In the genomic region with DNA sequence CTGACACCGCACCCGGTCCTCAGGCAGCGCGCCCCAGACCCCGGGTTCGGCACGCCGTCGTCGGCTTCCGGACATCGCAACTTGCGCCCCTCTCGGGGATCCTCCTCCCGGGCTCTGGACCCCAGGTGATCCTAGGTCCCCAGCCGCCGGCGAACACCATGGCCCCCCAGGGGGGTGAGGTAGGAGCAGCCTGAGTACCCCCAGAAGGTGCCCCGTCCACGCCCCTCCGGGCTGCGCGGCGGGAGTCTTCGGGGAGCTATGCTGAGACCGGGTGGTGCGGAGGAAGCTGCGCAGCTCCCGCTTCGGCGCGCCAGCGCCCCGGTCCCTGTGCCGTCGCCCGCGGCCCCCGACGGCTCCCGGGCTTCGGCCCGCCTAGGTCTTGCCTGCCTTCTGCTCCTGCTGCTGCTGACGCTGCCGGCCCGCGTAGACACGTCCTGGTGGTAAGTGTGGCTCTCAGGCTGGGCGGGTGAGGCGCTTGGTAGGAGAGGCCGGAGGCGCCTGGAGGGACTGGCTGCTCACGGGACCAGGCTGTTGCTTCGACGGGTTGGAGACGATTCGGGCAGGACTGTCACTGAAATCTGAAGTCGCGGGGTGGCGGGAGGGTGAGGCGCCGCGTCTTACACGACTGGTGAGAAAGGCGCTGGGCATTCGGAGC, we compare ENCODE assay signal across 8 cellular contexts. TPM values are rescaled to one million over a fixed set of nuclear protein-coding genes. Genes with fewer than 3 reads are reported as not detected.
DNase-seq lines count a peak whose midpoint lies in the region; ATAC-seq and TF ChIP-seq lines count a peak whose summit lies in the region.

No MANE protein-coding gene starts in this region.

- TF ChIP-seq CTCF in foreskin fibroblast (IDR thresholded peaks at IDR 0.05; ENCODE audit: low read depth, low read length) (no peak), progenitor cell of endocrine pancreas (IDR thresholded peaks at IDR 0.05; ENCODE audit: unreplicated experiment) (no peak)

- H2AFZ ChIP-seq in Karpas-422 (ENCODE audit: low read length) = no peak overlapping the region

- no peaks in the 10 kb centered on the region for H3K9me3 ChIP-seq in Karpas-422 (ENCODE audit: low read length)

- H3K4me3 ChIP-seq in foreskin fibroblast (ENCODE audit: low read depth in 1 of 2, low read length in 2 of 2) (peak overlapping the region; percentile 47 to 64), Karpas-422 (ENCODE audit: low read length) (no peak overlapping the region)

- no peaks in the 10 kb centered on the region for H3K27me3 ChIP-seq in Karpas-422 (ENCODE audit: low read length)

- ATAC-seq in Right ventricle myocardium inferior = peak; percentile 9
- peak; percentile 27 for ATAC-seq in activated CD8-positive, alpha-beta memory T cell treated with anti-CD3 and anti-CD28 coated beads, Interleukin-2, amount 10 ng/mL, durations not matched to agents 7 days and 5 days

- H3K36me3 Mint-ChIP-seq in activated CD8-positive, alpha-beta memory T cell treated with anti-CD3 and anti-CD28 coated beads, Interleukin-2, amount 10 ng/mL, durations not matched to agents 7 days and 5 days = no peaks in the 10 kb centered on the region
- H3K36me3 Mint-ChIP-seq in progenitor cell of endocrine pancreas (ENCODE audit: insufficient read depth) = no peaks in the 10 kb centered on the region

- no peaks in the 10 kb centered on the region for H3K9me2 ChIP-seq in Karpas-422 (replicated peaks; ENCODE audit: insufficient read depth, low read length)

- no peak overlapping the region for H3K27ac Mint-ChIP-seq in activated CD8-positive, alpha-beta memory T cell treated with anti-CD3 and anti-CD28 coated beads, Interleukin-2, amount 10 ng/mL, durations not matched to agents 7 days and 5 days
- no peak overlapping the region for H3K27ac Mint-ChIP-seq in progenitor cell of endocrine pancreas

- no peak overlapping the region for H3K4me2 ChIP-seq in Karpas-422 (ENCODE audit: low read depth, low read length, poor library complexity, severe bottlenecking)

- H3K4me1 ChIP-seq in Karpas-422 (ENCODE audit: low read length) = no peaks in the 10 kb centered on the region

- H3K4me1 Mint-ChIP-seq in activated CD8-positive, alpha-beta memory T cell treated with anti-CD3 and anti-CD28 coated beads, Interleukin-2, amount 10 ng/mL, durations not matched to agents 7 days and 5 days = peaks cover 10% of the 10 kb centered on the region
- no peaks in the 10 kb centered on the region for H3K4me1 Mint-ChIP-seq in progenitor cell of endocrine pancreas (ENCODE audit: low read depth)

- peak; percentile 62 for DNase-seq in Right ventricle myocardium inferior (ENCODE audit: missing footprints)
- no peak for DNase-seq in cardiac septum (ENCODE audit: low spot score)
- DNase-seq in activated CD8-positive, alpha-beta memory T cell treated with anti-CD3 and anti-CD28 coated beads, Interleukin-2, amount 10 ng/mL, durations not matched to agents 7 days and 5 days = no peak
- DNase-seq in foreskin fibroblast = peak in 1 of 2 donors; percentile 38
- DNase-seq in progenitor cell of endocrine pancreas (ENCODE audit: low spot score, unreplicated experiment) = no peak
- no peak for DNase-seq in substantia nigra (lab: John Stamatoyannopoulos, UW)
- DNase-seq in SKM-1 (lab: John Stamatoyannopoulos, UW; ENCODE audit: unreplicated experiment) = no peak
- DNase-seq in Karpas-422 = no peak

- no peak overlapping the region for H3K9ac ChIP-seq in Karpas-422 (ENCODE audit: low read length)

- H3K27me3 Mint-ChIP-seq in activated CD8-positive, alpha-beta memory T cell treated with anti-CD3 and anti-CD28 coated beads, Interleukin-2, amount 10 ng/mL, durations not matched to agents 7 days and 5 days = peaks cover 55% of the 10 kb centered on the region
- peaks cover 91% of the 10 kb centered on the region for H3K27me3 Mint-ChIP-seq in progenitor cell of endocrine pancreas

- no peaks in the 10 kb centered on the region for H3K9me3 Mint-ChIP-seq in activated CD8-positive, alpha-beta memory T cell treated with anti-CD3 and anti-CD28 coated beads, Interleukin-2, amount 10 ng/mL, durations not matched to agents 7 days and 5 days (ENCODE audit: low read depth)
- no peaks in the 10 kb centered on the region for H3K9me3 Mint-ChIP-seq in progenitor cell of endocrine pancreas (ENCODE audit: low read depth)

- no peaks in the 10 kb centered on the region for H3K79me2 ChIP-seq in Karpas-422 (ENCODE audit: low read length)

- H3K36me3 ChIP-seq in Karpas-422 (ENCODE audit: insufficient read depth, low read length) = no peaks in the 10 kb centered on the region

- peak overlapping the region; percentile 31 for H3K4me3 Mint-ChIP-seq in activated CD8-positive, alpha-beta memory T cell treated with anti-CD3 and anti-CD28 coated beads, Interleukin-2, amount 10 ng/mL, durations not matched to agents 7 days and 5 days
- H3K4me3 Mint-ChIP-seq in progenitor cell of endocrine pancreas (ENCODE audit: low read depth) = peak overlapping the region; percentile 40

- intact Hi-C loops in Right ventricle myocardium inferior (cut with DNase I) (no loop called here), cardiac septum (cut with DNase I) (no loop called here)

- no peaks in the 10 kb centered on the region for H4K20me1 ChIP-seq in Karpas-422 (ENCODE audit: insufficient read depth, low read depth, low read length)

- no peak overlapping the region for H3K27ac ChIP-seq in substantia nigra (ENCODE audit: low read depth, low read length, poor library complexity, severe bottlenecking)
- H3K27ac ChIP-seq in Karpas-422 (ENCODE audit: low read length) = no peak overlapping the region

- CTCF ChIA-PET in activated CD8-positive, alpha-beta memory T cell treated with anti-CD3 and anti-CD28 coated beads, Interleukin-2, amount 10 ng/mL, durations not matched to agents 7 days and 5 days (lab: Charles Lee) = interaction anchor here (1.0 to 1.6 kb wide), 5 partner anchors 24 to 206 kb away, joined by 3 to 4 read pairs (median 3); a partner anchor contains a TSS

RNA-seq across cellular contexts. Expression of a gene that starts 0.4 kb away (rescaled TPM):
- total RNA-seq in Right ventricle myocardium inferior (1.5 TPM), cardiac septum (5.7 TPM), progenitor cell of endocrine pancreas (0.77 and 1.6 TPM in 2 replicates)
- under 1 TPM; 0.07 to 0.12 TPM for total RNA-seq in activated CD8-positive, alpha-beta memory T cell treated with anti-CD3 and anti-CD28 coated beads, Interleukin-2, amount 10 ng/mL, durations not matched to agents 7 days and 5 days
- total RNA-seq in Karpas-422 (2014; rRNA removed; shearing (Covaris generic); ENCODE audit: low replicate concordance) = not detected in 2 replicates
